In the genomic region with DNA sequence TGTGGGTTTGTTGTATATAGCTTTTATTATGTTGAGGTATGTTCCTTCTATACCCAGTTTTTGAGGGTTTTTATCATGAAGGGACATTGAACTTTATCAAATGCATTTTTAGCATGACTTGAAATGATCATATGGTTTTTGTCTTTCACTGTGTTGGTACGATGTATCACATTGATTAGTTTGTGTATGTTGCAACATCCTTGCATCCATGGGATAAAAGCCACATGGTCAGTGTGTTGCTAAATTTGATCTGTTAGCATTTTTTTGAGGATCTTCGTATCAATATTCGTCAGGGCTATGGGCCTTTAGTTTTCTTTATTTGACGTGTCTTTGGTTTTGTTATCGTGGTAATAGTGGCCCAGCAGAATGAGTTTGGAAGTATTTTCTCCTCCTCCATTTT, we compare ENCODE assay signal across 3 cellular contexts.
A peak's percentile ranks its signal among the peaks of the same experiment; 100 is the strongest.
TF ChIP-seq lines count a peak whose summit lies in the region.

No MANE protein-coding gene starts in this region.

TF ChIP-seq in HepG2, 621 proteins besides CTCF, POLR2A, EP300 and RAD21:
- TF ChIP-seq KDM1A (CRISPR knock-in tag; IDR thresholded peaks at IDR 0.05) (no peak), CEBPB (IDR thresholded peaks at IDR 0.05; ENCODE audit: borderline replicate concordance, low read depth, low read length) (peak; percentile 55), XRCC5 (optimal IDR thresholded peaks at IDR 0.05; ENCODE audit: low read length) (no peak), KLF9 (CRISPR knock-in tag; IDR thresholded peaks at IDR 0.05; ENCODE audit: low read depth) (no peak)

TF ChIP-seq in IMR-90, 13 proteins besides CTCF, POLR2A, EP300 and RAD21:
- peak; percentile 63 for TF ChIP-seq CEBPB (IDR thresholded peaks at IDR 0.05; ENCODE audit: low read depth, low read length)
- TF ChIP-seq MAZ (IDR thresholded peaks at IDR 0.05; ENCODE audit: borderline replicate concordance, low read depth, low read length), result no peak

TF ChIP-seq in K562, 482 proteins besides CTCF, POLR2A, EP300 and RAD21:
- TF ChIP-seq SRSF9 (IDR thresholded peaks at IDR 0.05; ENCODE audit: borderline replicate concordance, low read depth, low read length), result no peak
- TF ChIP-seq, protein P1, sequence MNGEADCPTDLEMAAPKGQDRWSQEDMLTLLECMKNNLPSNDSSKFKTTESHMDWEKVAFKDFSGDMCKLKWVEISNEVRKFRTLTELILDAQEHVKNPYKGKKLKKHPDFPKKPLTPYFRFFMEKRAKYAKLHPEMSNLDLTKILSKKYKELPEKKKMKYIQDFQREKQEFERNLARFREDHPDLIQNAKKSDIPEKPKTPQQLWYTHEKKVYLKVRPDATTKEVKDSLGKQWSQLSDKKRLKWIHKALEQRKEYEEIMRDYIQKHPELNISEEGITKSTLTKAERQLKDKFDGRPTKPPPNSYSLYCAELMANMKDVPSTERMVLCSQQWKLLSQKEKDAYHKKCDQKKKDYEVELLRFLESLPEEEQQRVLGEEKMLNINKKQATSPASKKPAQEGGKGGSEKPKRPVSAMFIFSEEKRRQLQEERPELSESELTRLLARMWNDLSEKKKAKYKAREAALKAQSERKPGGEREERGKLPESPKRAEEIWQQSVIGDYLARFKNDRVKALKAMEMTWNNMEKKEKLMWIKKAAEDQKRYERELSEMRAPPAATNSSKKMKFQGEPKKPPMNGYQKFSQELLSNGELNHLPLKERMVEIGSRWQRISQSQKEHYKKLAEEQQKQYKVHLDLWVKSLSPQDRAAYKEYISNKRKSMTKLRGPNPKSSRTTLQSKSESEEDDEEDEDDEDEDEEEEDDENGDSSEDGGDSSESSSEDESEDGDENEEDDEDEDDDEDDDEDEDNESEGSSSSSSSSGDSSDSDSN (IDR thresholded peaks at IDR 0.05; ENCODE audit: borderline replicate concordance in 1 of 2, low read depth in 2 of 2, low read length in 2 of 2), result no peak
- TF ChIP-seq ZBTB1 (CRISPR knock-in tag; IDR thresholded peaks at IDR 0.05; ENCODE audit: borderline replicate concordance, low read depth), result no peak
- TF ChIP-seq GATAD2B (IDR thresholded peaks at IDR 0.05; ENCODE audit: borderline replicate concordance), result no peak
- no peak for TF ChIP-seq MTA2 (IDR thresholded peaks at IDR 0.05; ENCODE audit: low read depth)
- TF ChIP-seq, protein P2, sequence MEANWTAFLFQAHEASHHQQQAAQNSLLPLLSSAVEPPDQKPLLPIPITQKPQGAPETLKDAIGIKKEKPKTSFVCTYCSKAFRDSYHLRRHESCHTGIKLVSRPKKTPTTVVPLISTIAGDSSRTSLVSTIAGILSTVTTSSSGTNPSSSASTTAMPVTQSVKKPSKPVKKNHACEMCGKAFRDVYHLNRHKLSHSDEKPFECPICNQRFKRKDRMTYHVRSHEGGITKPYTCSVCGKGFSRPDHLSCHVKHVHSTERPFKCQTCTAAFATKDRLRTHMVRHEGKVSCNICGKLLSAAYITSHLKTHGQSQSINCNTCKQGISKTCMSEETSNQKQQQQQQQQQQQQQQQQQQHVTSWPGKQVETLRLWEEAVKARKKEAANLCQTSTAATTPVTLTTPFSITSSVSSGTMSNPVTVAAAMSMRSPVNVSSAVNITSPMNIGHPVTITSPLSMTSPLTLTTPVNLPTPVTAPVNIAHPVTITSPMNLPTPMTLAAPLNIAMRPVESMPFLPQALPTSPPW (CRISPR knock-in tag; IDR thresholded peaks at IDR 0.05), result no peak
- TF ChIP-seq WHSC1 (IDR thresholded peaks at IDR 0.05; ENCODE audit: low read length), result no peak
- TF ChIP-seq SMAD2 (IDR thresholded peaks at IDR 0.05; ENCODE audit: low read depth, low read length), result no peak
- TF ChIP-seq, protein P3, sequence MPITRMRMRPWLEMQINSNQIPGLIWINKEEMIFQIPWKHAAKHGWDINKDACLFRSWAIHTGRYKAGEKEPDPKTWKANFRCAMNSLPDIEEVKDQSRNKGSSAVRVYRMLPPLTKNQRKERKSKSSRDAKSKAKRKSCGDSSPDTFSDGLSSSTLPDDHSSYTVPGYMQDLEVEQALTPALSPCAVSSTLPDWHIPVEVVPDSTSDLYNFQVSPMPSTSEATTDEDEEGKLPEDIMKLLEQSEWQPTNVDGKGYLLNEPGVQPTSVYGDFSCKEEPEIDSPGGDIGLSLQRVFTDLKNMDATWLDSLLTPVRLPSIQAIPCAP (CRISPR knock-in tag; IDR thresholded peaks at IDR 0.05; ENCODE audit: borderline replicate concordance), result no peak
- TF ChIP-seq PRPF4 (IDR thresholded peaks at IDR 0.05; ENCODE audit: insufficient read depth, low read depth, low read length, poor library complexity, severe bottlenecking), result no peak
- TF ChIP-seq HDAC1 (IDR thresholded peaks at IDR 0.05), result no peak
- TF ChIP-seq, protein P4, sequence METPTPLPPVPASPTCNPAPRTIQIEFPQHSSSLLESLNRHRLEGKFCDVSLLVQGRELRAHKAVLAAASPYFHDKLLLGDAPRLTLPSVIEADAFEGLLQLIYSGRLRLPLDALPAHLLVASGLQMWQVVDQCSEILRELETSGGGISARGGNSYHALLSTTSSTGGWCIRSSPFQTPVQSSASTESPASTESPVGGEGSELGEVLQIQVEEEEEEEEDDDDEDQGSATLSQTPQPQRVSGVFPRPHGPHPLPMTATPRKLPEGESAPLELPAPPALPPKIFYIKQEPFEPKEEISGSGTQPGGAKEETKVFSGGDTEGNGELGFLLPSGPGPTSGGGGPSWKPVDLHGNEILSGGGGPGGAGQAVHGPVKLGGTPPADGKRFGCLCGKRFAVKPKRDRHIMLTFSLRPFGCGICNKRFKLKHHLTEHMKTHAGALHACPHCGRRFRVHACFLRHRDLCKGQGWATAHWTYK (CRISPR knock-in tag; IDR thresholded peaks at IDR 0.05), result no peak
- TF ChIP-seq, protein P5, sequence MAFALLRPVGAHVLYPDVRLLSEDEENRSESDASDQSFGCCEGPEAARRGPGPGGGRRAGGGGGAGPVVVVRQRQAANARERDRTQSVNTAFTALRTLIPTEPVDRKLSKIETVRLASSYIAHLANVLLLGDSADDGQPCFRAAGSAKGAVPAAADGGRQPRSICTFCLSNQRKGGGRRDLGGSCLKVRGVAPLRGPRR (CRISPR knock-in tag; IDR thresholded peaks at IDR 0.05), result no peak
- no peak for TF ChIP-seq EGR1 (conservative IDR thresholded peaks at IDR 0.05)
- no peak for TF ChIP-seq CBFA2T2 (conservative IDR thresholded peaks at IDR 0.05)
- no peak for TF ChIP-seq ZNF830 (CRISPR knock-in tag; IDR thresholded peaks at IDR 0.05)
- no peak for TF ChIP-seq MEF2A (IDR thresholded peaks at IDR 0.05; ENCODE audit: control insufficient read depth, low read depth, low read length)
